In genomic region chr2:72555943-72556342, GRCh38 we compare ENCODE assay signal across 34 cellular contexts.
"Had no signal": no experiment of that assay in that cellular context is flagged by ENCODE, and none has a peak within 500 bp of the region (broad histone marks: within the 10 kb centered on the region; RNA-seq: fewer than 3 reads in every experiment).

No MANE protein-coding gene starts in this region.

- H3K36me3 ChIP-seq: MG63 had no signal

- DNase-seq: Karpas-422, Kasumi-1, MG63, MM.1S, MV-4-11, NCI-H1048, NCI-H1092, NCI-H1092 treated with DMSO at 0.1 percent for 48 hours, NCI-H1105, NCI-H1105 treated with DMSO at 0.1 percent for 48 hours, NCI-H1417, NCI-H1417 treated with DMSO at 0.1 percent for 48 hours, NCI-H1436, NCI-H1436 treated with DMSO at 0.1 percent for 48 hours, NCI-H146, NCI-H1694, NCI-H1694 treated with DMSO at 0.1 percent for 48 hours, NCI-H187, NCI-H187 treated with DMSO at 0.1 percent for 48 hours, NCI-H1930, NCI-H2029, NCI-H2029 treated with DMSO at 0.1 percent for 48 hours, NCI-H2081, NCI-H2081 treated with DMSO at 0.1 percent for 48 hours, NCI-H2107, NCI-H2171, NCI-H2171 treated with DMSO at 0.1 percent for 48 hours, NCI-H2227 treated with DMSO at 0.1 percent for 48 hours, NCI-H226, NCI-H345, NCI-H446, NCI-H446 treated with DMSO at 0.1 percent for 48 hours, NCI-H510A, NCI-H510A treated with DMSO at 0.1 percent for 48 hours had no signal

- H3K27me3 ChIP-seq: MG63 had no signal

- H3K9me3 ChIP-seq: MG63 had no signal

- H3K4me3 ChIP-seq: MG63 had no signal
